In the genomic region with DNA sequence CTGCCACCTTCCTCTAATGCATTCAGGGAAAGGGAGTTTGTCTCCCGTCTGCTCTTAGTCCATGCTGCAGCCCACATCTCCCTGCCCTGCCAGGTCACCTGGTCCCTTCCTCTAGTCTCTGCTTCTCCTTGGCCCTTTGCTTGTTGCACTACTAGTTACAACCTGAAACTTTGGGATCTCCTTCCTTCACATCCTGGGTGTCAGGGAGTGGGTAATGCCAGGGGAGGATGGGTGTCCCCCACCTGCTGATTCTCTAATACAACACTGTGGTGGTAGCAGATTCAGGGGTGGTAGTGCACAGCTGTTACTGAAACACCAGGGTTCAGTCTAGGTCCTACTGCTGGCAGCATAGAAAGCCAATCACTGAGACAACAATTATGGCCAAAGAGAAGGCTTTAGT, we compare ENCODE assay signal across 26 cellular contexts.
"Had no signal": no experiment of that assay in that cellular context is flagged by ENCODE, and none has a peak within 500 bp of the region (broad histone marks: within the 10 kb centered on the region; RNA-seq: fewer than 3 reads in every experiment).

No MANE protein-coding gene starts in this region.

- H3K9me3 Mint-ChIP-seq: naive B cell; natural killer cell; nephron; neural progenitor cell; stimulated activated effector memory CD8-positive, alpha-beta T cell treated with anti-CD3 and anti-CD28 coated beads, Interleukin-12 subunit alpha, Interleukin-12 subunit beta, amount 100 ng/mL, for 72 hours; stimulated activated naive B cell treated with anti-CD40 and anti-IgM and Interleukin-4, amounts not matched to agents 10 μg/mL and 1 μg/mL and 100 μg/mL, for 72 hours; stimulated activated naive CD8-positive, alpha-beta T cell treated with anti-CD3 and anti-CD28 coated beads, Interleukin-15, amount 100 ng/mL, for 72 hours had no signal

- H3K27me3 ChIP-seq: neural progenitor cell, pancreas, right lobe of liver, sigmoid colon, suprapubic skin, testis, transverse colon, upper lobe of left lung, vagina had no signal

- H3K36me3 ChIP-seq: neural progenitor cell, pancreas, right lobe of liver, sigmoid colon, suprapubic skin, tibial artery, transverse colon, upper lobe of left lung, vagina had no signal

- H3K9me3 ChIP-seq: pancreas, psoas muscle, right lobe of liver, sigmoid colon, suprapubic skin, testis, tibial artery, transverse colon, upper lobe of left lung, vagina had no signal

- DNase-seq: naive B cell; natural killer cell; occipital lobe; pancreas; psoas muscle; right cardiac atrium; right lobe of liver; sigmoid colon; small intestine; stimulated activated CD4-positive, alpha-beta T cell treated with anti-CD3 and anti-CD28 coated beads, Interleukin-15, amount 100 ng/mL, for 24 hours; stimulated activated CD4-positive, alpha-beta T cell treated with anti-CD3 and anti-CD28 coated beads, Interleukin-2, amount 100 ng/mL, for 24 hours; stimulated activated CD4-positive, alpha-beta T cell treated with anti-CD3 and anti-CD28 coated beads, Interleukin-2, amount 100 ng/mL, for 48 hours; stimulated activated CD4-positive, alpha-beta T cell treated with anti-CD3 and anti-CD28 coated beads, Interleukin-4, amount 100 ng/mL, for 24 hours; stimulated activated naive B cell treated with anti-CD40 and anti-IgM and Interleukin-4, amounts not matched to agents 10 μg/mL and 1 μg/mL and 100 μg/mL, for 72 hours; stimulated activated naive CD8-positive, alpha-beta T cell treated with anti-CD3 and anti-CD28 coated beads, Interleukin-15, amount 100 ng/mL, for 72 hours; stimulated activated naive CD8-positive, alpha-beta T cell treated with anti-CD3 and anti-CD28 coated beads, Interleukin-15, Interleukin-2, amounts not matched to agents 100 U/mL and 50 U/mL, for 24 hours; substantia nigra; testis; tibial artery; transverse colon; upper lobe of left lung had no signal

- H3K27me3 Mint-ChIP-seq: stimulated activated naive CD8-positive, alpha-beta T cell treated with anti-CD3 and anti-CD28 coated beads, Interleukin-15, amount 100 ng/mL, for 72 hours had no signal

- H3K4me1 Mint-ChIP-seq: naive B cell; natural killer cell; neural progenitor cell; stimulated activated effector memory CD8-positive, alpha-beta T cell treated with anti-CD3 and anti-CD28 coated beads, Interleukin-12 subunit alpha, Interleukin-12 subunit beta, amount 100 ng/mL, for 72 hours; stimulated activated naive B cell treated with anti-CD40 and anti-IgM and Interleukin-4, amounts not matched to agents 10 μg/mL and 1 μg/mL and 100 μg/mL, for 72 hours; stimulated activated naive CD8-positive, alpha-beta T cell treated with anti-CD3 and anti-CD28 coated beads, Interleukin-15, amount 100 ng/mL, for 72 hours had no signal

- H3K27ac ChIP-seq: neural progenitor cell, pancreas, psoas muscle, right lobe of liver, sigmoid colon, suprapubic skin, testis, tibial artery, transverse colon, upper lobe of left lung, vagina had no signal

- H3K4me3 Mint-ChIP-seq: naive B cell; natural killer cell; nephron; neural progenitor cell; stimulated activated effector memory CD8-positive, alpha-beta T cell treated with anti-CD3 and anti-CD28 coated beads, Interleukin-12 subunit alpha, Interleukin-12 subunit beta, amount 100 ng/mL, for 72 hours; stimulated activated naive B cell treated with anti-CD40 and anti-IgM and Interleukin-4, amounts not matched to agents 10 μg/mL and 1 μg/mL and 100 μg/mL, for 72 hours; stimulated activated naive CD8-positive, alpha-beta T cell treated with anti-CD3 and anti-CD28 coated beads, Interleukin-15, amount 100 ng/mL, for 72 hours had no signal

- H3K27ac Mint-ChIP-seq: naive B cell; natural killer cell; nephron; neural progenitor cell; stimulated activated effector memory CD8-positive, alpha-beta T cell treated with anti-CD3 and anti-CD28 coated beads, Interleukin-12 subunit alpha, Interleukin-12 subunit beta, amount 100 ng/mL, for 72 hours; stimulated activated naive B cell treated with anti-CD40 and anti-IgM and Interleukin-4, amounts not matched to agents 10 μg/mL and 1 μg/mL and 100 μg/mL, for 72 hours; stimulated activated naive CD8-positive, alpha-beta T cell treated with anti-CD3 and anti-CD28 coated beads, Interleukin-15, amount 100 ng/mL, for 72 hours had no signal

- ATAC-seq: natural killer cell; pancreas; psoas muscle; right cardiac atrium; right lobe of liver; stimulated activated effector memory CD8-positive, alpha-beta T cell treated with anti-CD3 and anti-CD28 coated beads, Interleukin-12 subunit alpha, Interleukin-12 subunit beta, amount 100 ng/mL, for 72 hours; stimulated activated naive B cell treated with anti-CD40 and anti-IgM and Interleukin-4, amounts not matched to agents 10 μg/mL and 1 μg/mL and 100 μg/mL, for 72 hours; stimulated activated naive CD8-positive, alpha-beta T cell treated with anti-CD3 and anti-CD28 coated beads, Interleukin-15, amount 100 ng/mL, for 72 hours; stimulated activated naive CD8-positive, alpha-beta T cell treated with anti-CD3 and anti-CD28 coated beads, Interleukin-15, Interleukin-2, amounts not matched to agents 100 U/mL and 50 U/mL, for 24 hours had no signal

- H3K36me3 Mint-ChIP-seq: naive B cell; natural killer cell; neural progenitor cell; stimulated activated effector memory CD8-positive, alpha-beta T cell treated with anti-CD3 and anti-CD28 coated beads, Interleukin-12 subunit alpha, Interleukin-12 subunit beta, amount 100 ng/mL, for 72 hours; stimulated activated naive B cell treated with anti-CD40 and anti-IgM and Interleukin-4, amounts not matched to agents 10 μg/mL and 1 μg/mL and 100 μg/mL, for 72 hours had no signal

- H3K9ac ChIP-seq: neural progenitor cell had no signal

- H3K4me1 ChIP-seq: neural progenitor cell, pancreas, psoas muscle, right lobe of liver, sigmoid colon, suprapubic skin, testis, tibial artery, upper lobe of left lung, vagina had no signal

- H3K4me3 ChIP-seq: neural progenitor cell, pancreas, psoas muscle, right lobe of liver, sigmoid colon, suprapubic skin, testis, tibial artery, transverse colon, upper lobe of left lung, vagina had no signal
